8 cellular contexts compared by ENCODE assay signal in genomic region chr2:15591692-15592463, GRCh38. TPM values are rescaled to one million over a fixed set of nuclear protein-coding genes. Genes with fewer than 3 reads are reported as not detected.
A peak's percentile ranks its signal among the peaks of the same experiment; 100 is the strongest.
DNase-seq lines count a peak whose midpoint lies in the region; ATAC-seq and TF ChIP-seq lines count a peak whose summit lies in the region.

TSS of gene DDX1 (plus strand) at chr2:15591868. CDS start at chr2:15591934, 66 bp downstream.

- peaks cover 44% of the 10 kb centered on the region for H3K79me2 ChIP-seq in OCI-LY7 (ENCODE audit: insufficient read depth, low read depth, low read length)

- peak within 1 kb of the TSS; percentile 72 for H3K4me2 ChIP-seq in OCI-LY7 (ENCODE audit: low read length)

- CTCF ChIA-PET in OCI-LY7 (lab: Charles Lee; ENCODE audit: unreplicated experiment), result no interaction called here

- H3K27me3 ChIP-seq in HUES6 (ENCODE audit: control insufficient read depth, insufficient read depth, low read length) (no peaks in the 10 kb centered on the region), mucosa of rectum (ENCODE audit: control insufficient read depth in 2 of 2, insufficient read depth in 2 of 2, low read length in 2 of 2) (no peaks in the 10 kb centered on the region)

- H3K4me1 ChIP-seq in HUES6 (ENCODE audit: control insufficient read depth, insufficient read depth, low read length), result 0 out of 2 replicates have a peak, but pooled peaks cover 6% of the 10 kb centered on the region
- peaks cover 21% of the 10 kb centered on the region for H3K4me1 ChIP-seq in OCI-LY7 (ENCODE audit: insufficient read depth, low read length, poor library complexity, severe bottlenecking)
- peaks cover 2 to 15% of the 10 kb centered on the region in 2 donors for H3K4me1 ChIP-seq in mucosa of rectum (ENCODE audit: control insufficient read depth in 2 of 2, insufficient read depth in 2 of 2, low read length in 2 of 2)

- POLR2A ChIA-PET in OCI-LY7 (lab: Charles Lee), result interaction anchor here (0.6 to 1.7 kb wide), 4 partner anchors 10 to 991 kb away, joined by 3 to 5 read pairs (median 4); no protein-coding TSS in a partner anchor

- H3K27ac ChIP-seq in HUES6 (ENCODE audit: low read depth, low read length) (peak within 1 kb of the TSS; percentile 94), OCI-LY7 (ENCODE audit: low read depth, low read length, poor library complexity, severe bottlenecking) (peak within 1 kb of the TSS; percentile 51), epithelial cell of prostate (peak within 1 kb of the TSS; percentile 84), mucosa of rectum (ENCODE audit: low read depth in 2 of 2, low read length in 2 of 2) (peak within 1 kb of the TSS; percentile 87 to 88)

- 0 out of 2 replicates have a peak, but pooled peaks have one; percentile 16 for TF ChIP-seq CTCF in OCI-LY7 (conservative IDR thresholded peaks at IDR 0.05; ENCODE audit: low read length)

- peak within 1 kb of the TSS; percentile 95 for H2AFZ ChIP-seq in OCI-LY7 (ENCODE audit: low read length)

- H3K9me2 ChIP-seq in OCI-LY7 (ENCODE audit: insufficient read depth, low read length), result no peaks in the 10 kb centered on the region

- BruUV-seq in OCI-LY7 (replicated peaks; lab: Mats Ljungman, UMichigan), result no TSS peak

- H4K20me1 ChIP-seq in OCI-LY7 (ENCODE audit: insufficient read depth, low read length), result peaks cover 10% of the 10 kb centered on the region; the same call in 1 of the 2 replicates

- DNase-seq in DMS 273 (lab: John Stamatoyannopoulos, UW; ENCODE audit: unreplicated experiment) (peak; percentile 95), OCI-LY7 (ENCODE audit: low spot score) (peak; percentile 90), activated T-cell treated with anti-CD3 and anti-CD28 coated beads for 48 hours (ENCODE audit: low read depth) (peak; percentile 86), epithelial cell of prostate (ENCODE audit: low read depth, low spot score) (peak; percentile 41)
- DNase-seq in stimulated activated CD8-positive, alpha-beta memory T cell treated with anti-CD3 and anti-CD28 coated beads, Interleukin-4, amount 100 ng/mL, for 4 hours (ENCODE audit: low read depth in 2 of 2, low spot score in 1 of 2), result peak; percentile 61 to 65

- H3K9ac ChIP-seq in HUES6 (ENCODE audit: low read length) (peak within 1 kb of the TSS; percentile 97), mucosa of rectum (ENCODE audit: low read depth in 1 of 2, low read length in 2 of 2) (peak within 1 kb of the TSS; percentile 65 to 86)

- H3K9me3 ChIP-seq in HUES6 (ENCODE audit: control insufficient read depth, insufficient read depth, low read depth, low read length) (no peaks in the 10 kb centered on the region), OCI-LY7 (ENCODE audit: low read length) (no peaks in the 10 kb centered on the region), mucosa of rectum (ENCODE audit: control insufficient read depth in 2 of 2, low read length in 2 of 2) (no peaks in the 10 kb centered on the region)

- peaks cover 29% of the 10 kb centered on the region for H3K36me3 ChIP-seq in HUES6 (ENCODE audit: control insufficient read depth, insufficient read depth, low read length)
- H3K36me3 ChIP-seq in OCI-LY7 (ENCODE audit: insufficient read depth, low read length), result peaks cover 26% of the 10 kb centered on the region
- peaks cover 15 to 16% of the 10 kb centered on the region in 2 donors for H3K36me3 ChIP-seq in mucosa of rectum (ENCODE audit: control insufficient read depth in 2 of 2, insufficient read depth in 2 of 2, low read length in 2 of 2)

- intact Hi-C loops in OCI-LY7 (cut with micrococcal nuclease; ENCODE audit: unreplicated experiment), result loop anchor here (1.0 kb wide), 1 partner anchor 450 kb away; no protein-coding TSS in a partner anchor

- H3K4me3 ChIP-seq in HUES6 (ENCODE audit: low read depth, low read length), result peak within 1 kb of the TSS; percentile 91
- H3K4me3 ChIP-seq in OCI-LY7 (ENCODE audit: low read depth, low read length, poor library complexity, severe bottlenecking), result peak within 1 kb of the TSS; percentile 89
- H3K4me3 ChIP-seq in mucosa of rectum (ENCODE audit: low read length in 2 of 2), result peak within 1 kb of the TSS; percentile 73 to 86

- peak; percentile 88 for ATAC-seq in GM21447 (IDR thresholded peaks at IDR 0.05; ENCODE audit: unreplicated experiment)

RNA-seq across cellular contexts. Expression of gene DDX1, which starts in this region (rescaled TPM):
- total RNA-seq in OCI-LY7 (2014; rRNA removed; shearing (Covaris generic)), result 40.5 and 42.7 TPM in 2 replicates
- 85.9 and 91.8 TPM in 2 replicates for total RNA-seq in OCI-LY7 (2022)

Comparison
In these comparisons a context has a peak if more than half of its experiments do, and no peak if none do; other contexts are left out.
1. Peak in every context shown above with its lines: DNase-seq, ATAC-seq, H3K4me3 ChIP-seq and H3K27ac ChIP-seq.
2. DNase-seq: peak in every context shown above with its lines; median percentile 95 in DMS 273; 90 in OCI-LY7; 86 in activated T-cell treated with anti-CD3 and anti-CD28 coated beads for 48 hours; 63 in stimulated activated CD8-positive, alpha-beta memory T cell treated with anti-CD3 and anti-CD28 coated beads, Interleukin-4, amount 100 ng/mL, for 4 hours; 41 in epithelial cell of prostate.